ENCODE assay signal across 28 cellular contexts in genomic region chrX:71372388-71372787, GRCh38.
"Had no signal": no experiment of that assay in that cellular context is flagged by ENCODE, and none has a peak within 500 bp of the region (broad histone marks: within the 10 kb centered on the region; RNA-seq: fewer than 3 reads in every experiment).

No MANE protein-coding gene starts in this region.

- H3K36me3 ChIP-seq: neural progenitor cell, ovary had no signal

- H3K4me1 ChIP-seq: neural progenitor cell had no signal

- H2AFZ ChIP-seq: neural progenitor cell, parathyroid adenoma had no signal

- H3K4me3 ChIP-seq: neural progenitor cell, ovary, psoas muscle, right lobe of liver, sigmoid colon, stomach, thoracic aorta, thyroid gland, tibial nerve, upper lobe of left lung, vagina had no signal

- H3K9me3 Mint-ChIP-seq: natural killer cell treated with Interleukin-12 subunit alpha and Interleukin-12 subunit beta and Interleukin-15 and Interleukin-18, amount 100 ng/mL, for 72 hours; stimulated activated effector memory CD8-positive, alpha-beta T cell treated with anti-CD3 and anti-CD28 coated beads, Interleukin-12 subunit alpha, Interleukin-12 subunit beta, amount 100 ng/mL, for 72 hours; stimulated activated naive B cell treated with anti-CD40 and anti-IgM and Interleukin-4, amounts not matched to agents 10 μg/mL and 1 μg/mL and 100 μg/mL, for 72 hours; stimulated activated naive CD8-positive, alpha-beta T cell treated with anti-CD3 and anti-CD28 coated beads, Interleukin-15, Interleukin-2, amounts not matched to agents 100 ng/mL and 50 ng/mL, for 24 hours had no signal

- H3K27me3 Mint-ChIP-seq: natural killer cell treated with Interleukin-12 subunit alpha and Interleukin-12 subunit beta and Interleukin-15 and Interleukin-18, amount 100 ng/mL, for 72 hours; progenitor cell of endocrine pancreas; stimulated activated naive B cell treated with anti-CD40 and anti-IgM and Interleukin-4, amounts not matched to agents 10 μg/mL and 1 μg/mL and 100 μg/mL, for 72 hours; stimulated activated naive CD8-positive, alpha-beta T cell treated with anti-CD3 and anti-CD28 coated beads, Interleukin-15, Interleukin-2, amounts not matched to agents 100 ng/mL and 50 ng/mL, for 24 hours had no signal

- FAIRE-seq: small intestine, urothelium cell line had no signal

- ATAC-seq: natural killer cell treated with Interleukin-12 subunit alpha and Interleukin-12 subunit beta and Interleukin-15 and Interleukin-18, amount 100 ng/mL, for 72 hours; psoas muscle; right cardiac atrium; right lobe of liver; stimulated activated effector memory CD8-positive, alpha-beta T cell treated with anti-CD3 and anti-CD28 coated beads, Interleukin-12 subunit alpha, Interleukin-12 subunit beta, amount 100 ng/mL, for 72 hours; stimulated activated naive B cell treated with anti-CD40 and anti-IgM and Interleukin-4, amounts not matched to agents 10 μg/mL and 1 μg/mL and 100 μg/mL, for 72 hours had no signal

- H3K9ac ChIP-seq: neural progenitor cell, parathyroid adenoma had no signal

- H3K9me3 ChIP-seq: ovary, psoas muscle, right lobe of liver, sigmoid colon, stomach, thoracic aorta, thyroid gland, tibial nerve, upper lobe of left lung, vagina had no signal

- H3K27me3 ChIP-seq: neural progenitor cell, ovary, right lobe of liver, sigmoid colon, stomach, thyroid gland, tibial nerve, upper lobe of left lung, vagina had no signal

- H3K4me3 Mint-ChIP-seq: natural killer cell treated with Interleukin-12 subunit alpha and Interleukin-12 subunit beta and Interleukin-15 and Interleukin-18, amount 100 ng/mL, for 72 hours; neural progenitor cell; stimulated activated effector memory CD8-positive, alpha-beta T cell treated with anti-CD3 and anti-CD28 coated beads, Interleukin-12 subunit alpha, Interleukin-12 subunit beta, amount 100 ng/mL, for 72 hours; stimulated activated naive B cell treated with anti-CD40 and anti-IgM and Interleukin-4, amounts not matched to agents 10 μg/mL and 1 μg/mL and 100 μg/mL, for 72 hours; stimulated activated naive CD8-positive, alpha-beta T cell treated with anti-CD3 and anti-CD28 coated beads, Interleukin-15, Interleukin-2, amounts not matched to agents 100 ng/mL and 50 ng/mL, for 24 hours had no signal

- H3K4me2 ChIP-seq: neural progenitor cell had no signal

- H3K27ac Mint-ChIP-seq: natural killer cell treated with Interleukin-12 subunit alpha and Interleukin-12 subunit beta and Interleukin-15 and Interleukin-18, amount 100 ng/mL, for 72 hours; neural progenitor cell; progenitor cell of endocrine pancreas; stimulated activated effector memory CD8-positive, alpha-beta T cell treated with anti-CD3 and anti-CD28 coated beads, Interleukin-12 subunit alpha, Interleukin-12 subunit beta, amount 100 ng/mL, for 72 hours; stimulated activated naive B cell treated with anti-CD40 and anti-IgM and Interleukin-4, amounts not matched to agents 10 μg/mL and 1 μg/mL and 100 μg/mL, for 72 hours; stimulated activated naive CD8-positive, alpha-beta T cell treated with anti-CD3 and anti-CD28 coated beads, Interleukin-15, Interleukin-2, amounts not matched to agents 100 ng/mL and 50 ng/mL, for 24 hours had no signal

- DNase-seq: occipital lobe; ovary; posterior cingulate gyrus; psoas muscle; right cardiac atrium; right lobe of liver; sigmoid colon; small intestine; stimulated activated CD4-positive, alpha-beta T cell treated with anti-CD3 and anti-CD28 coated beads, Interleukin-15, amount 100 ng/mL, for 24 hours; stimulated activated CD4-positive, alpha-beta T cell treated with anti-CD3 and anti-CD28 coated beads, Interleukin-2, amount 100 ng/mL, for 24 hours; stimulated activated CD4-positive, alpha-beta T cell treated with anti-CD3 and anti-CD28 coated beads, Interleukin-2, amount 100 ng/mL, for 48 hours; stimulated activated CD4-positive, alpha-beta T cell treated with anti-CD3 and anti-CD28 coated beads, Interleukin-4, amount 100 ng/mL, for 24 hours; stimulated activated naive B cell treated with anti-CD40 and anti-IgM and Interleukin-4, amounts not matched to agents 10 μg/mL and 1 μg/mL and 100 μg/mL, for 72 hours; stimulated activated naive CD4-positive, alpha-beta T cell treated with Interleukin-2 at 50 U/mL for 16 hours; stomach; thyroid gland; trophoblast cell; upper lobe of left lung had no signal

- H3K27ac ChIP-seq: neural progenitor cell, ovary, parathyroid adenoma, psoas muscle, right lobe of liver, sigmoid colon, stomach, thoracic aorta, thyroid gland, tibial nerve, upper lobe of left lung, vagina had no signal
